Comparison of ENCODE assay signal across 11 cellular contexts in genomic region chr6:45586216-45587171, GRCh38.
DNase-seq lines count a peak whose midpoint lies in the region; ATAC-seq and TF ChIP-seq lines count a peak whose summit lies in the region.
"Had no signal": no experiment of that assay in that cellular context is flagged by ENCODE, and none has a peak within 500 bp of the region (broad histone marks: within the 10 kb centered on the region; RNA-seq: fewer than 3 reads in every experiment).

No MANE protein-coding gene starts in this region.

- ATAC-seq in stimulated activated naive CD8-positive, alpha-beta T cell treated with anti-CD3 and anti-CD28 coated beads, Interleukin-15, Interleukin-2, amounts not matched to agents 100 U/mL and 50 U/mL, for 24 hours, result peak; percentile 64
- ATAC-seq in HG02571 (IDR thresholded peaks at IDR 0.05; ENCODE audit: unreplicated experiment) (no peak), HG03280 (IDR thresholded peaks at IDR 0.05; ENCODE audit: unreplicated experiment) (no peak)
- ATAC-seq: A549, GM12878 had no signal

- 72% methylated on average over 13 of the region's 13 CpGs for WGBS in esophagus muscularis mucosa

- no peak for TF ChIP-seq POLR2A in esophagus muscularis mucosa (IDR thresholded peaks at IDR 0.05; ENCODE audit: low read depth)

- peaks cover 0 to 16% (median 0%) of the 10 kb centered on the region in 4 donors for H3K27me3 ChIP-seq in esophagus muscularis mucosa

- H3K4me1 ChIP-seq in esophagus muscularis mucosa, result peaks cover 0 to 16% (median 15%) of the 10 kb centered on the region in 4 donors

- H3K9me3 ChIP-seq in esophagus muscularis mucosa, result no peaks in the 10 kb centered on the region
- H3K9me3 ChIP-seq: A549 had no signal

- TF ChIP-seq EP300 in esophagus muscularis mucosa (IDR thresholded peaks at IDR 0.05), result no peak

- no peak overlapping the region for H3K4me3 ChIP-seq in esophagus muscularis mucosa
- H3K4me3 ChIP-seq: A549, GM12878 had no signal

- DNase-seq in NCI-H82 (lab: John Stamatoyannopoulos, UW), result peak; percentile 76
- DNase-seq in NCI-H82 treated with DMSO at 0.1 percent for 48 hours (lab: John Stamatoyannopoulos, UW; ENCODE audit: unreplicated experiment), result no peak
- DNase-seq in activated CD8-positive, alpha-beta memory T cell treated with anti-CD3 and anti-CD28 coated beads, Interleukin-2, amount 50 U/mL, for 48 hours, result peak; percentile 72
- peak; percentile 45 for DNase-seq in esophagus muscularis mucosa (ENCODE audit: extremely low spot score)
- DNase-seq in stimulated activated naive CD8-positive, alpha-beta T cell treated with anti-CD3 and anti-CD28 coated beads, Interleukin-15, Interleukin-2, amounts not matched to agents 100 U/mL and 50 U/mL, for 24 hours, result peak; percentile 46
- DNase-seq in OCI-M1 (lab: John Stamatoyannopoulos, UW), result no peak
- DNase-seq: kidney glomerular epithelial cell had no signal

- intact Hi-C loops in esophagus muscularis mucosa (cut with DNase I), result no loop called here

- H3K27ac ChIP-seq in esophagus muscularis mucosa (replicated peaks in 1 of 4), result no peak overlapping the region
- H3K27ac ChIP-seq: A549 had no signal

- H3K36me3 ChIP-seq in esophagus muscularis mucosa, result no peaks in the 10 kb centered on the region

- TF ChIP-seq CTCF in esophagus muscularis mucosa (IDR thresholded peaks at IDR 0.05), result no peak

Comparison
In these comparisons a context has a peak if more than half of its experiments do, and no peak if none do; other contexts are left out.
1. DNase-seq: peak in NCI-H82 (single experiment), activated CD8-positive, alpha-beta memory T cell treated with anti-CD3 and anti-CD28 coated beads, Interleukin-2, amount 50 U/mL, for 48 hours (single experiment), esophagus muscularis mucosa (single experiment) and stimulated activated naive CD8-positive, alpha-beta T cell treated with anti-CD3 and anti-CD28 coated beads, Interleukin-15, Interleukin-2, amounts not matched to agents 100 U/mL and 50 U/mL, for 24 hours (single experiment); none in NCI-H82 treated with DMSO at 0.1 percent for 48 hours (single experiment) and OCI-M1 (single experiment).